ENCODE assay signal across 1 cellular context in the genomic region with DNA sequence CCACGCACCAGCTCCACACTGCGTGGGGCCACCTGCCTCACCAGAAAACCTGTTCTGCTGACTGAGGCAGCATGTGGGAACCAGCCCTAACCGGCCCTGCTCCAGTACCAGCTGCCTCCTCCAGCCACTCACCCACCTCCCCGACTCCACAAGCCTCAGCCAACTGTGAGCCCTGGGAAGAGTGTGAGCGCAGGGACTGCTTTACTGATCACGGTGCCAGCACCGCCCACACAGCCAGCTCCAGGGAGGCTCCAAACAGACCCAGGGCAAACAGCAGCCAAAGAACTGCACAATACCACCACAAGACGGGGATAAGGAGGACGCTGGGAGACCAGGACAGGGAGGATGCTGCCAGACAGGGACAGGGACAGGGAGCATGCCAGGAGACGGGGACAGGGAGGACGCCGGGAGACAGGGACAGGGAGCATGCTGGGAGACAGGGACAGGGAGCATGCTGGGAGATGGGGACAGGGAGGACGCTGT.
TF ChIP-seq lines count a peak whose summit lies in the region.

No MANE protein-coding gene starts in this region.

TF ChIP-seq in H1, 55 proteins besides CTCF, POLR2A, EP300 and RAD21:
- TF ChIP-seq ZNF274 (IDR thresholded peaks at IDR 0.05; ENCODE audit: borderline replicate concordance, extremely low read depth, low read length) = no peak
- TF ChIP-seq NRF1 (IDR thresholded peaks at IDR 0.05; ENCODE audit: low read depth, low read length) = no peak
- TF ChIP-seq NANOG (IDR thresholded peaks at IDR 0.05; ENCODE audit: insufficient read depth, low read depth, low read length, poor library complexity, severe bottlenecking) = no peak
